Comparison of ENCODE assay signal across 15 cellular contexts in genomic region chr12:32995623-32996022, GRCh38.
"Had no signal": no experiment of that assay in that cellular context is flagged by ENCODE, and none has a peak within 500 bp of the region (broad histone marks: within the 10 kb centered on the region; RNA-seq: fewer than 3 reads in every experiment).

No MANE protein-coding gene starts in this region.

- H3K36me3 ChIP-seq: gastrocnemius medialis, thyroid gland had no signal

- H3K9ac ChIP-seq: parathyroid adenoma had no signal

- ATAC-seq: activated CD8-positive, alpha-beta T cell treated with anti-CD3 and anti-CD28 coated beads for 36 hours; gastrocnemius medialis; naive thymus-derived CD8-positive, alpha-beta T cell; stimulated activated naive B cell treated with anti-CD40 and anti-IgM and Interleukin-4, amounts not matched to agents 10 μg/mL and 1 μg/mL and 100 μg/mL, for 72 hours; T-cell had no signal

- DNase-seq: activated CD4-positive, alpha-beta T cell treated with anti-CD3 and anti-CD28 coated beads for 48 hours; activated CD4-positive, CD25-positive, alpha-beta regulatory T cell; activated CD8-positive, alpha-beta T cell treated with anti-CD3 and anti-CD28 coated beads for 36 hours; activated naive CD4-positive, alpha-beta T cell treated with Interleukin-2 at 50 U/mL for 16 hours; activated T-cell treated with anti-CD3 and anti-CD28 coated beads, Interleukin-2, amount 50 U/mL, for 1 hour; anterior cingulate cortex; gastrocnemius medialis; head of caudate nucleus; mesenchymal stem cell; naive thymus-derived CD8-positive, alpha-beta T cell; stimulated activated naive B cell treated with anti-CD40 and anti-IgM and Interleukin-4, amounts not matched to agents 10 μg/mL and 1 μg/mL and 100 μg/mL, for 72 hours; T-cell; thyroid gland had no signal

- H3K27me3 ChIP-seq: gastrocnemius medialis, thyroid gland had no signal

- H3K4me1 ChIP-seq: gastrocnemius medialis, parathyroid adenoma, thyroid gland had no signal

- H3K79me2 ChIP-seq: parathyroid adenoma had no signal

- H3K9me3 ChIP-seq: gastrocnemius medialis, thyroid gland had no signal

- H3K27ac ChIP-seq: coronary artery, gastrocnemius medialis, parathyroid adenoma, thyroid gland had no signal

- H2AFZ ChIP-seq: parathyroid adenoma had no signal

- H3K4me3 ChIP-seq: coronary artery, gastrocnemius medialis, thyroid gland had no signal
